ENCODE assay signal across 10 cellular contexts in genomic region chr2:74532222-74532621, GRCh38. TPM values are rescaled to one million over a fixed set of nuclear protein-coding genes. Genes with fewer than 3 reads are reported as not detected.
DNase-seq lines count a peak whose midpoint lies in the region; ATAC-seq and TF ChIP-seq lines count a peak whose summit lies in the region.
"Had no signal": no experiment of that assay in that cellular context is flagged by ENCODE, and none has a peak within 500 bp of the region (broad histone marks: within the 10 kb centered on the region; RNA-seq: fewer than 3 reads in every experiment).

No MANE protein-coding gene starts in this region.

- H3K9me3 ChIP-seq in breast epithelium, result no peaks in the 10 kb centered on the region
- H3K9me3 ChIP-seq: pancreas had no signal

- no peak for TF ChIP-seq POLR2A in breast epithelium (IDR thresholded peaks at IDR 0.05)

- H3K9me3 Mint-ChIP-seq in MCF 10A (ENCODE audit: unreplicated experiment), result no peaks in the 10 kb centered on the region
- H3K9me3 Mint-ChIP-seq in stimulated activated naive B cell treated with anti-CD40 and anti-IgM and Interleukin-4, amounts not matched to agents 10 μg/mL and 1 μg/mL and 100 μg/mL, for 72 hours, result peaks cover 0 to 2% of the 10 kb centered on the region in 2 donors
- H3K9me3 Mint-ChIP-seq: WTC11 had no signal

- H3K27ac ChIP-seq in breast epithelium, result no peak overlapping the region
- H3K27ac ChIP-seq: pancreas had no signal

- intact Hi-C loops in MCF 10A (cut with micrococcal nuclease), result loop anchor here (1.0 to 5.0 kb wide), 3 partner anchors 49 to 195 kb away; partner anchors contain the start of gene TTC31
- intact Hi-C loops in breast epithelium (cut with DNase I; ENCODE audit: low total_unique reads), result no loop called here

- no peaks in the 10 kb centered on the region for H3K27me3 Mint-ChIP-seq in MCF 10A (ENCODE audit: insufficient read depth, unreplicated experiment)
- no peaks in the 10 kb centered on the region for H3K27me3 Mint-ChIP-seq in stimulated activated naive B cell treated with anti-CD40 and anti-IgM and Interleukin-4, amounts not matched to agents 10 μg/mL and 1 μg/mL and 100 μg/mL, for 72 hours

- H3K27ac Mint-ChIP-seq in MCF 10A (ENCODE audit: low read depth, unreplicated experiment), result peak overlapping the region; percentile 20
- H3K27ac Mint-ChIP-seq in stimulated activated naive B cell treated with anti-CD40 and anti-IgM and Interleukin-4, amounts not matched to agents 10 μg/mL and 1 μg/mL and 100 μg/mL, for 72 hours, result peak overlapping the region; percentile 32
- H3K27ac Mint-ChIP-seq: WTC11 had no signal

- TF ChIP-seq CTCF in MCF 10A (IDR thresholded peaks at IDR 0.05; ENCODE audit: unreplicated experiment) (peak; percentile 34), breast epithelium (IDR thresholded peaks at IDR 0.05) (no peak)

- BruUV-seq in MCF 10A (replicated peaks; lab: Mats Ljungman, UMichigan), result no TSS peak

- no peaks in the 10 kb centered on the region for H3K36me3 ChIP-seq in breast epithelium

- H3K27me3 ChIP-seq in breast epithelium, result no peaks in the 10 kb centered on the region
- H3K27me3 ChIP-seq: pancreas had no signal

- ATAC-seq in stimulated activated naive B cell treated with anti-CD40 and anti-IgM and Interleukin-4, amounts not matched to agents 10 μg/mL and 1 μg/mL and 100 μg/mL, for 72 hours (replicated peaks), result no peak
- ATAC-seq: pancreas, WTC11 had no signal

- no peak overlapping the region for H3K4me3 ChIP-seq in breast epithelium
- H3K4me3 ChIP-seq: pancreas had no signal

- POLR2A ChIA-PET in MCF 10A (lab: Yijun Ruan, JAX), result interaction anchor here (0.6 to 8.1 kb wide), 9 partner anchors 25 to 243 kb away, joined by 3 to 135 read pairs (median 4); partner anchors contain the start of genes CCDC142, PCGF1, TTC31 and WBP1

- H3K4me1 ChIP-seq in breast epithelium, result peaks cover 0 to 18% of the 10 kb centered on the region in 2 donors

- DNase-seq in MCF 10A (ENCODE audit: unreplicated experiment), result peak; percentile 48
- no peak for DNase-seq in breast epithelium (ENCODE audit: low spot score in 2 of 2)
- peak; percentile 25 for DNase-seq in NCI-H748 (lab: John Stamatoyannopoulos, UW; ENCODE audit: unreplicated experiment)
- DNase-seq in dermis blood vessel endothelial cell, result peak; percentile 66
- no peak for DNase-seq in stimulated activated naive B cell treated with anti-CD40 and anti-IgM and Interleukin-4, amounts not matched to agents 10 μg/mL and 1 μg/mL and 100 μg/mL, for 72 hours
- no peak for DNase-seq in activated naive CD4-positive, alpha-beta T cell treated with anti-CD3 and anti-CD28 coated beads, Interleukin-2, amount 50 U/mL, for 16 hours
- DNase-seq in ureter (ENCODE audit: low spot score), result no peak
- no peak for DNase-seq in T1000 (lab: John Stamatoyannopoulos, UW)

- peaks cover 28% of the 10 kb centered on the region for H3K4me1 Mint-ChIP-seq in MCF 10A (ENCODE audit: insufficient read depth, unreplicated experiment)
- H3K4me1 Mint-ChIP-seq in stimulated activated naive B cell treated with anti-CD40 and anti-IgM and Interleukin-4, amounts not matched to agents 10 μg/mL and 1 μg/mL and 100 μg/mL, for 72 hours, result peaks cover 43 to 53% of the 10 kb centered on the region in 2 donors

- CTCF ChIA-PET in MCF 10A (lab: Yijun Ruan, JAX), result interaction anchor here (0.5 to 7.3 kb wide), 20 partner anchors 10 to 170 kb away, joined by 3 to 80 read pairs (median 5); partner anchors contain the start of genes CCDC142, PCGF1 and TTC31

- H3K4me3 Mint-ChIP-seq in MCF 10A (ENCODE audit: unreplicated experiment), result peak overlapping the region; percentile 24
- H3K4me3 Mint-ChIP-seq in stimulated activated naive B cell treated with anti-CD40 and anti-IgM and Interleukin-4, amounts not matched to agents 10 μg/mL and 1 μg/mL and 100 μg/mL, for 72 hours, result peak overlapping the region; percentile 97 to 100
- H3K4me3 Mint-ChIP-seq: WTC11 had no signal

- H3K36me3 Mint-ChIP-seq in MCF 10A (ENCODE audit: insufficient read depth, unreplicated experiment), result peaks cover 9% of the 10 kb centered on the region
- H3K36me3 Mint-ChIP-seq in stimulated activated naive B cell treated with anti-CD40 and anti-IgM and Interleukin-4, amounts not matched to agents 10 μg/mL and 1 μg/mL and 100 μg/mL, for 72 hours, result peaks cover 32 to 61% of the 10 kb centered on the region in 2 donors

RNA-seq across cellular contexts. Expression of gene HTRA2, which starts 2.5 kb away (rescaled TPM):
- total RNA-seq in MCF 10A (2022), result 27.6 and 33.0 TPM in 2 replicates
- total RNA-seq in breast epithelium, result 10 to 100 TPM; 32.1 to 34.5 (median 32.5) TPM
- total RNA-seq in dermis blood vessel endothelial cell, result 50.9 and 51.8 TPM in 2 replicates
- 22.4 TPM for total RNA-seq in ureter

RNA-seq across cellular contexts. Expression of gene AUP1, which starts 2.7 kb away (rescaled TPM):
- total RNA-seq in MCF 10A (2022) (138 and 140 TPM in 2 replicates), breast epithelium (100 to 1,000 TPM; 108 to 130 (median 128) TPM), dermis blood vessel endothelial cell (87.2 and 127 TPM in 2 replicates), ureter (98.5 TPM)

RNA-seq across cellular contexts. Expression of gene DQX1, which starts 6.2 kb away (rescaled TPM):
- 4.3 and 4.7 TPM in 2 replicates for total RNA-seq in MCF 10A (2022)
- under 1 TPM in 1 of 3 donors, not detected in 2; 0.66 TPM for total RNA-seq in breast epithelium
- total RNA-seq in dermis blood vessel endothelial cell, result not detected in 2 replicates
- total RNA-seq in ureter, result 1.4 TPM

RNA-seq across cellular contexts. Expression of gene TLX2, which starts 18.0 kb away (rescaled TPM):
- total RNA-seq in MCF 10A (2022) (not detected in 2 replicates), breast epithelium (not detected), dermis blood vessel endothelial cell (0.17 TPM in 1 of 2 replicates, not detected in the other), ureter (not detected)
- total RNA-seq: pancreas had no signal

RNA-seq across cellular contexts. Expression of gene LOXL3, which starts 21.5 kb away (rescaled TPM):
- 0.93 and 1.2 TPM in 2 replicates for total RNA-seq in MCF 10A (2022)
- 1 to 10 TPM; 3.7 to 7.8 (median 6.6) TPM for total RNA-seq in breast epithelium
- total RNA-seq in dermis blood vessel endothelial cell, result 0.85 and 1.7 TPM in 2 replicates
- 6.4 TPM for total RNA-seq in ureter

Comparison
In these comparisons a context has a peak if more than half of its experiments do, and no peak if none do; other contexts are left out.
1. DNase-seq: peak in MCF 10A (single experiment), NCI-H748 (single experiment) and dermis blood vessel endothelial cell (single experiment); none in breast epithelium (0 of 2), stimulated activated naive B cell treated with anti-CD40 and anti-IgM and Interleukin-4, amounts not matched to agents 10 μg/mL and 1 μg/mL and 100 μg/mL, for 72 hours (single experiment), activated naive CD4-positive, alpha-beta T cell treated with anti-CD3 and anti-CD28 coated beads, Interleukin-2, amount 50 U/mL, for 16 hours (single experiment), ureter (single experiment) and T1000 (single experiment).